Comparison of ENCODE assay signal across 9 cellular contexts in genomic region chr10:102400061-102400460, GRCh38. TPM values are rescaled to one million over a fixed set of nuclear protein-coding genes. Genes with fewer than 3 reads are reported as not detected.
DNase-seq lines count a peak whose midpoint lies in the region; ATAC-seq and TF ChIP-seq lines count a peak whose summit lies in the region.
"Had no signal": no experiment of that assay in that cellular context is flagged by ENCODE, and none has a peak within 500 bp of the region (broad histone marks: within the 10 kb centered on the region; RNA-seq: fewer than 3 reads in every experiment).

No MANE protein-coding gene starts in this region.

- H3K36me3 Mint-ChIP-seq in activated naive CD4-positive, alpha-beta T cell treated with anti-CD3 and anti-CD28 coated beads for 36 hours (ENCODE audit: low read depth): peaks cover 63% of the 10 kb centered on the region

- no peaks in the 10 kb centered on the region for H3K27me3 Mint-ChIP-seq in activated naive CD4-positive, alpha-beta T cell treated with anti-CD3 and anti-CD28 coated beads for 36 hours (ENCODE audit: low read depth)

- ATAC-seq in Panc1 (no peak), HG03108 (IDR thresholded peaks at IDR 0.05; ENCODE audit: unreplicated experiment) (no peak), HG03025 (IDR thresholded peaks at IDR 0.05; ENCODE audit: low FRiP score, unreplicated experiment) (no peak), HG02588 (IDR thresholded peaks at IDR 0.05; ENCODE audit: unreplicated experiment) (no peak)

- H3K4me3 ChIP-seq in Panc1 (ENCODE audit: low read depth in 2 of 2, low read length in 2 of 2) (peak overlapping the region in 1 of 2 experiments; percentile 7; a peak in 1 of 4 replicates), left ventricle myocardium inferior (peak overlapping the region; percentile 80)

- H3K9me3 ChIP-seq in Panc1 (ENCODE audit: control insufficient read depth, insufficient read depth, low read depth, low read length) (no peaks in the 10 kb centered on the region), left ventricle myocardium inferior (replicated peaks) (no peaks in the 10 kb centered on the region)

- H3K27ac ChIP-seq in Panc1 (ENCODE audit: low read length): peak overlapping the region; percentile 72
- H3K27ac ChIP-seq in left ventricle myocardium inferior (replicated peaks): peak overlapping the region; percentile 95
- H3K27ac ChIP-seq in substantia nigra (ENCODE audit: low read depth, low read length, poor library complexity, severe bottlenecking): peak overlapping the region; percentile 74

- in situ Hi-C loops in Panc1 (cut with HindIII; ENCODE audit: low pct_unique_long_range_greater_than_20kb, low sequenced_read_pairs): no loop called here

- POLR2A ChIA-PET in Panc1 (lab: Charles Lee): interaction anchor here (0.6 kb wide), 1 partner anchor 87 kb away, joined by 5 read pairs; no protein-coding TSS in a partner anchor

- peak overlapping the region; percentile 87 for H3K4me3 Mint-ChIP-seq in activated naive CD4-positive, alpha-beta T cell treated with anti-CD3 and anti-CD28 coated beads for 36 hours

- TF ChIP-seq CTCF in Panc1 (IDR thresholded peaks at IDR 0.05) (no peak), left ventricle myocardium inferior (IDR thresholded peaks at IDR 0.05; ENCODE audit: borderline replicate concordance) (no peak)

- H3K9me3 Mint-ChIP-seq in activated naive CD4-positive, alpha-beta T cell treated with anti-CD3 and anti-CD28 coated beads for 36 hours: no peaks in the 10 kb centered on the region
- H3K9me3 Mint-ChIP-seq: CD14-positive monocyte had no signal

- intact Hi-C loops in activated naive CD4-positive, alpha-beta T cell treated with anti-CD3 and anti-CD28 coated beads for 36 hours (cut with micrococcal nuclease): no loop called here
- intact Hi-C loops in Panc1 (cut with micrococcal nuclease; ENCODE audit: unreplicated experiment): loop anchor here (5.0 kb wide), 1 partner anchor 173 kb away; the partner anchor contains the start of gene ELOVL3
- intact Hi-C loops in left ventricle myocardium inferior (cut with micrococcal nuclease): no loop called here

- H3K36me3 ChIP-seq in Panc1 (ENCODE audit: control insufficient read depth, insufficient read depth, low read length) (peaks cover 4% of the 10 kb centered on the region; the same call in 1 of the 2 replicates), left ventricle myocardium inferior (peaks cover 33% of the 10 kb centered on the region)

- peak overlapping the region; percentile 99 for H3K27ac Mint-ChIP-seq in activated naive CD4-positive, alpha-beta T cell treated with anti-CD3 and anti-CD28 coated beads for 36 hours

- CTCF ChIA-PET in activated naive CD4-positive, alpha-beta T cell treated with anti-CD3 and anti-CD28 coated beads for 36 hours (lab: Charles Lee): interaction anchor here (0.6 to 4.2 kb wide), 15 partner anchors 10 to 235 kb away, joined by 3 to 28 read pairs (median 3); partner anchors contain the start of gene CUEDC2
- CTCF ChIA-PET in Panc1 (lab: Charles Lee): interaction anchor here (1.4 to 2.7 kb wide), 2 partner anchors 20 to 170 kb away, joined by 6 to 19 read pairs; no protein-coding TSS in a partner anchor

- peaks cover 45% of the 10 kb centered on the region for H3K4me1 ChIP-seq in Panc1 (ENCODE audit: control insufficient read depth, insufficient read depth, low read length)
- H3K4me1 ChIP-seq in left ventricle myocardium inferior: peaks cover 37% of the 10 kb centered on the region

- H3K27me3 ChIP-seq in Panc1 (ENCODE audit: control insufficient read depth, insufficient read depth, low read length) (no peaks in the 10 kb centered on the region), left ventricle myocardium inferior (ENCODE audit: low read depth) (no peaks in the 10 kb centered on the region)

- H3K4me1 Mint-ChIP-seq in activated naive CD4-positive, alpha-beta T cell treated with anti-CD3 and anti-CD28 coated beads for 36 hours (ENCODE audit: low read depth): peaks cover 49% of the 10 kb centered on the region

- no TSS peak for BruUV-seq in Panc1 (replicated peaks; lab: Mats Ljungman, UMichigan)

- DNase-seq in activated naive CD4-positive, alpha-beta T cell treated with anti-CD3 and anti-CD28 coated beads for 36 hours: no peak
- DNase-seq in activated naive CD4-positive, alpha-beta T cell treated with Interleukin-2 at 50 U/mL for 16 hours: no peak
- DNase-seq in Panc1 (ENCODE audit: low read depth, low spot score): no peak
- DNase-seq in left ventricle myocardium inferior: no peak
- DNase-seq in substantia nigra (lab: John Stamatoyannopoulos, UW): no peak

RNA-seq across cellular contexts. Expression of gene NFKB2, which starts 4.6 kb away (rescaled TPM):
- 100 to 1,000 TPM; 328 to 345 TPM for total RNA-seq in activated naive CD4-positive, alpha-beta T cell treated with anti-CD3 and anti-CD28 coated beads for 36 hours
- total RNA-seq in Panc1 (2021; ENCODE audit: unreplicated experiment) (105 TPM), left ventricle myocardium inferior (11.0 TPM)
- polyA plus RNA-seq in Panc1 (2012; ENCODE audit: insufficient read length): 119 TPM

RNA-seq across cellular contexts. Expression of gene PSD, which starts 18.5 kb away (rescaled TPM):
- 1 to 10 TPM; 6.2 to 7.2 TPM for total RNA-seq in activated naive CD4-positive, alpha-beta T cell treated with anti-CD3 and anti-CD28 coated beads for 36 hours
- total RNA-seq in Panc1 (2021; ENCODE audit: unreplicated experiment): 2.4 TPM
- 8.3 TPM for polyA plus RNA-seq in Panc1 (2012; ENCODE audit: insufficient read length)
- 0.93 TPM for total RNA-seq in left ventricle myocardium inferior

RNA-seq across cellular contexts. Expression of gene FBXL15, which starts 20.6 kb away (rescaled TPM):
- total RNA-seq in activated naive CD4-positive, alpha-beta T cell treated with anti-CD3 and anti-CD28 coated beads for 36 hours: 10 to 100 TPM in 1 of 2 experiments, 1 to 10 TPM in 1; 9.9 to 10.8 TPM
- total RNA-seq in Panc1 (2021; ENCODE audit: unreplicated experiment) (7.9 TPM), left ventricle myocardium inferior (12.3 TPM)
- 17.0 TPM for polyA plus RNA-seq in Panc1 (2012; ENCODE audit: insufficient read length)

RNA-seq across cellular contexts. Expression of gene CUEDC2, which starts 32.3 kb away (rescaled TPM):
- 10 to 100 TPM; 63.3 to 64.4 TPM for total RNA-seq in activated naive CD4-positive, alpha-beta T cell treated with anti-CD3 and anti-CD28 coated beads for 36 hours
- total RNA-seq in Panc1 (2021; ENCODE audit: unreplicated experiment) (79.3 TPM), left ventricle myocardium inferior (72.3 TPM)
- 128 TPM for polyA plus RNA-seq in Panc1 (2012; ENCODE audit: insufficient read length)

RNA-seq across cellular contexts. Expression of gene C10orf95, which starts 51.3 kb away (rescaled TPM):
- under 1 TPM; 0.14 to 0.15 TPM for total RNA-seq in activated naive CD4-positive, alpha-beta T cell treated with anti-CD3 and anti-CD28 coated beads for 36 hours
- total RNA-seq in Panc1 (2021; ENCODE audit: unreplicated experiment) (0.21 TPM), left ventricle myocardium inferior (not detected)
- polyA plus RNA-seq in Panc1 (2012; ENCODE audit: insufficient read length): 1.2 TPM
- polyA plus RNA-seq: CD14-positive monocyte had no signal
